ENCODE assay signal across 14 cellular contexts in the genomic region with DNA sequence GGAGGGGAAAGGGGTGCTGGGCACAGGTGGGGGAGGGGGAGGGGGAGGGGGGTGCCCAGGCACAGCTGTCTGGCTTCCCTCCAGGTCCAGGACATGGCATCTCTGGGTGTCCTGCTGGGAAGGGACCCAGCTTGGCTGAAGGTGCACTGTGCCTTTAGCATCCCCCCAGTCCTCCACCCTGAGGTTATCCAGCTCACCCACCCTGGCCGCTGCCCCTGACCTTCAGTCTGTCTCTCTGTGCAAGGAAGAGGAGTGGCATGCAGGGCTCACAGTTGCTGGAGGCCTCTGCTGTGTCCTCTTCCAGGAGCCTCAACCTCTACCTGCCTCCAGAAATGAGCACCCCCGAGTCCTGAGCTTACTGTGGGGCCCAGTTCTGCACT. TPM values are rescaled to one million over a fixed set of nuclear protein-coding genes. Genes with fewer than 3 reads are reported as not detected.
DNase-seq lines count a peak whose midpoint lies in the region; ATAC-seq and TF ChIP-seq lines count a peak whose summit lies in the region.
"Had no signal": no experiment of that assay in that cellular context is flagged by ENCODE, and none has a peak within 500 bp of the region (broad histone marks: within the 10 kb centered on the region; RNA-seq: fewer than 3 reads in every experiment).

No MANE protein-coding gene starts in this region.

- no peak overlapping the region for H4K5ac ChIP-seq in H9 (ENCODE audit: insufficient read length, low read depth, low read length)

- H2BK12ac ChIP-seq in H9 (ENCODE audit: insufficient read length, low read depth, low read length): no peak overlapping the region

- no peaks in the 10 kb centered on the region for H3K9me3 Mint-ChIP-seq in T-helper 1 cell treated with Interleukin-12 subunit alpha and Interleukin-12 subunit beta and Interleukin-4 antibody, amounts not matched to agents 30 μg/mL and 1 μg/mL, for 36 hours
- H3K9me3 Mint-ChIP-seq in effector memory CD8-positive, alpha-beta T cell: no peaks in the 10 kb centered on the region
- peaks cover 4 to 9% of the 10 kb centered on the region in 2 experiments; a peak in 3 of 5 replicates for H3K9me3 Mint-ChIP-seq in H9
- H3K9me3 Mint-ChIP-seq in CD4-positive, alpha-beta memory T cell: no peaks in the 10 kb centered on the region
- H3K9me3 Mint-ChIP-seq: activated B cell treated with CpG ODN at 0.5 μM for 24 hours; activated naive CD4-positive, alpha-beta T cell treated with anti-CD3 and anti-CD28 coated beads, Interleukin-2, amount 50 U/mL, for 24 hours; T-cell had no signal

- no peak overlapping the region for H2AK5ac ChIP-seq in H9 (ENCODE audit: insufficient read length, low read length)

- no peak overlapping the region for H2BK20ac ChIP-seq in H9 (ENCODE audit: low read depth, low read length, poor library complexity, severe bottlenecking)

- H3K9me3 ChIP-seq in NT2/D1 (ENCODE audit: insufficient read depth, low read length) (0 out of 2 replicates have a peak, but pooled peaks cover 4% of the 10 kb centered on the region), H9 (ENCODE audit: control insufficient read depth, low read depth, low read length) (no peaks in the 10 kb centered on the region)
- H3K9me3 ChIP-seq in CD4-positive, alpha-beta memory T cell (ENCODE audit: control insufficient read depth in 1 of 2, low read length in 2 of 2): no peaks in the 10 kb centered on the region
- H3K9me3 ChIP-seq: prostate gland had no signal

- H2AFZ ChIP-seq in H9 (ENCODE audit: low read length): no peak overlapping the region

- no peaks in the 10 kb centered on the region for H3K79me1 ChIP-seq in H9 (ENCODE audit: insufficient read depth, low read depth, low read length, poor library complexity, severe bottlenecking)

- peaks cover 3% of the 10 kb centered on the region for H3K27me3 Mint-ChIP-seq in T-helper 1 cell treated with Interleukin-12 subunit alpha and Interleukin-12 subunit beta and Interleukin-4 antibody, amounts not matched to agents 30 μg/mL and 1 μg/mL, for 36 hours (ENCODE audit: low read depth)
- no peaks in the 10 kb centered on the region for H3K27me3 Mint-ChIP-seq in effector memory CD8-positive, alpha-beta T cell
- peaks cover 23% of the 10 kb centered on the region for H3K27me3 Mint-ChIP-seq in H9 (ENCODE audit: low read depth)
- no peaks in the 10 kb centered on the region for H3K27me3 Mint-ChIP-seq in CD4-positive, alpha-beta memory T cell
- H3K27me3 Mint-ChIP-seq: activated naive CD4-positive, alpha-beta T cell treated with anti-CD3 and anti-CD28 coated beads, Interleukin-2, amount 50 U/mL, for 24 hours; T-cell had no signal

- H4K8ac ChIP-seq in H9 (replicated peaks; ENCODE audit: insufficient read length, low read depth, low read length): no peak overlapping the region

- no peak overlapping the region for H3K14ac ChIP-seq in H9 (ENCODE audit: insufficient read depth, low read length)

- no peak overlapping the region for H3K18ac ChIP-seq in H9 (ENCODE audit: insufficient read length, low read depth, low read length)

- H3K4me2 ChIP-seq in H9 (ENCODE audit: insufficient read depth, insufficient read length, low read length): no peak overlapping the region

- no peak overlapping the region for H3K4me3 ChIP-seq in NT2/D1 (ENCODE audit: insufficient read length, low read depth)
- no peak overlapping the region for H3K4me3 ChIP-seq in CD4-positive, alpha-beta memory T cell (ENCODE audit: low read length in 2 of 2)
- H3K4me3 ChIP-seq: prostate gland had no signal

- no peaks in the 10 kb centered on the region for H4K20me1 ChIP-seq in H9 (ENCODE audit: control insufficient read depth, insufficient read depth, insufficient read length)

- no peaks in the 10 kb centered on the region for H3K36me3 Mint-ChIP-seq in T-helper 1 cell treated with Interleukin-12 subunit alpha and Interleukin-12 subunit beta and Interleukin-4 antibody, amounts not matched to agents 30 μg/mL and 1 μg/mL, for 36 hours (ENCODE audit: low read depth)
- peaks cover 11% of the 10 kb centered on the region for H3K36me3 Mint-ChIP-seq in effector memory CD8-positive, alpha-beta T cell (ENCODE audit: insufficient read depth)
- no peaks in the 10 kb centered on the region; a peak in 2 of 7 replicates for H3K36me3 Mint-ChIP-seq in H9 (ENCODE audit: insufficient read depth in 1 of 3, low read depth in 3 of 3)
- no peaks in the 10 kb centered on the region for H3K36me3 Mint-ChIP-seq in CD4-positive, alpha-beta memory T cell
- H3K36me3 Mint-ChIP-seq: activated naive CD4-positive, alpha-beta T cell treated with anti-CD3 and anti-CD28 coated beads, Interleukin-2, amount 50 U/mL, for 24 hours; T-cell had no signal

- peak overlapping the region; percentile 57 for H3K9ac ChIP-seq in NT2/D1 (ENCODE audit: insufficient read length, low read depth)
- H3K9ac ChIP-seq in H9 (ENCODE audit: extremely low read depth, insufficient read length, low read length): no peak overlapping the region

- H3K23ac ChIP-seq in H9 (ENCODE audit: insufficient read length, low read depth, low read length): no peak overlapping the region

- H3K79me2 ChIP-seq in H9 (ENCODE audit: insufficient read depth, low read length): no peaks in the 10 kb centered on the region

- H2BK120ac ChIP-seq in H9 (ENCODE audit: low read depth, low read length, poor library complexity, severe bottlenecking): no peak overlapping the region

- no peak overlapping the region for H3K4ac ChIP-seq in H9 (ENCODE audit: low read depth, low read length)

- intact Hi-C loops in posterior vena cava (cut with DNase I): no loop called here
- intact Hi-C loops in CD4-positive, alpha-beta memory T cell (cut with micrococcal nuclease): no loop called here

- peaks cover 29% of the 10 kb centered on the region for H3K4me1 Mint-ChIP-seq in T-helper 1 cell treated with Interleukin-12 subunit alpha and Interleukin-12 subunit beta and Interleukin-4 antibody, amounts not matched to agents 30 μg/mL and 1 μg/mL, for 36 hours (ENCODE audit: low read depth)
- H3K4me1 Mint-ChIP-seq in effector memory CD8-positive, alpha-beta T cell (ENCODE audit: low read depth in 2 of 2): peaks cover 19 to 29% of the 10 kb centered on the region in 2 donors
- peaks cover 26 to 28% of the 10 kb centered on the region in 2 experiments for H3K4me1 Mint-ChIP-seq in H9
- H3K4me1 Mint-ChIP-seq in CD4-positive, alpha-beta memory T cell: peaks cover 8 to 23% (median 15%) of the 10 kb centered on the region in 4 donors

- no peaks in the 10 kb centered on the region for H3K23me2 ChIP-seq in H9 (ENCODE audit: insufficient read length, low read depth, low read length, poor library complexity, severe bottlenecking)

- H3K36me3 ChIP-seq in NT2/D1 (ENCODE audit: insufficient read depth, insufficient read length, low read length): no peaks in the 10 kb centered on the region
- no peaks in the 10 kb centered on the region for H3K36me3 ChIP-seq in CD4-positive, alpha-beta memory T cell (ENCODE audit: insufficient read depth, low read length)
- H3K36me3 ChIP-seq: prostate gland had no signal

- WGBS in H9 (ENCODE audit: extremely low coverage, insufficient read length, low lambda C conversion rate): no CpG with 5 or more reads among the region's 2 CpGs

- peak overlapping the region; percentile 69 for H3K27ac Mint-ChIP-seq in T-helper 1 cell treated with Interleukin-12 subunit alpha and Interleukin-12 subunit beta and Interleukin-4 antibody, amounts not matched to agents 30 μg/mL and 1 μg/mL, for 36 hours
- H3K27ac Mint-ChIP-seq in effector memory CD8-positive, alpha-beta T cell: peak overlapping the region in 1 of 2 donors; percentile 25
- no peak overlapping the region for H3K27ac Mint-ChIP-seq in H9
- H3K27ac Mint-ChIP-seq in CD4-positive, alpha-beta memory T cell: no peak overlapping the region
- H3K27ac Mint-ChIP-seq: activated B cell treated with CpG ODN at 0.5 μM for 24 hours had no signal

- DNase-seq in T-helper 1 cell (no peak), NT2/D1 (ENCODE audit: low read depth, low spot score) (no peak), posterior vena cava (ENCODE audit: low spot score) (peak; percentile 77), GM10248 (ENCODE audit: extremely low spot score) (no peak), H9 (no peak)
- no peak for DNase-seq in effector memory CD8-positive, alpha-beta T cell
- DNase-seq in CD4-positive, alpha-beta memory T cell: no peak
- DNase-seq: activated B cell treated with CpG ODN at 0.5 μM for 24 hours, NCI-H1105, NCI-H82 had no signal

- H3K27me3 ChIP-seq in NT2/D1 (ENCODE audit: insufficient read depth, insufficient read length) (no peaks in the 10 kb centered on the region), H9 (ENCODE audit: insufficient read depth, low read length) (no peaks in the 10 kb centered on the region; the same call in 1 of the 2 replicates)
- H3K27me3 ChIP-seq in CD4-positive, alpha-beta memory T cell (ENCODE audit: insufficient read depth, low read length): no peaks in the 10 kb centered on the region

- no peak overlapping the region for H4K91ac ChIP-seq in H9 (ENCODE audit: insufficient read length, low read depth, low read length)

- H2BK15ac ChIP-seq in H9 (ENCODE audit: low read depth, low read length): no peak overlapping the region

- POLR2A ChIA-PET in GM10248 (lab: Yijun Ruan, JAX): no interaction called here
- POLR2A ChIA-PET in CD4-positive, alpha-beta memory T cell (lab: Charles Lee; ENCODE audit: partially characterized antibody): interaction anchor here (0.6 to 2.8 kb wide), 5 partner anchors 9 to 80 kb away, joined by 3 to 9 read pairs (median 3); partner anchors contain the start of genes CTSD and LSP1

- no peak for TF ChIP-seq CTCF in GM10248 (IDR thresholded peaks at IDR 0.05; ENCODE audit: control extremely low read depth, extremely low read depth, low read depth, missing control alignments)
- no peak for TF ChIP-seq CTCF in H9 (conservative IDR thresholded peaks at IDR 0.05)

- H3K4me1 ChIP-seq in NT2/D1 (ENCODE audit: insufficient read depth, insufficient read length) (peaks cover 6% of the 10 kb centered on the region), H9 (ENCODE audit: insufficient read depth, low read length) (peaks cover 8% of the 10 kb centered on the region; the same call in 1 of the 2 replicates)
- H3K4me1 ChIP-seq in CD4-positive, alpha-beta memory T cell (ENCODE audit: insufficient read depth, low read length): peaks cover 19% of the 10 kb centered on the region
- H3K4me1 ChIP-seq: prostate gland had no signal

- H3T11ph ChIP-seq in H9 (ENCODE audit: low read length): no peak overlapping the region

- ATAC-seq in effector memory CD8-positive, alpha-beta T cell (replicated peaks): no peak

- H3K4me3 Mint-ChIP-seq in T-helper 1 cell treated with Interleukin-12 subunit alpha and Interleukin-12 subunit beta and Interleukin-4 antibody, amounts not matched to agents 30 μg/mL and 1 μg/mL, for 36 hours: no peak overlapping the region
- peak overlapping the region; percentile 61 to 75 for H3K4me3 Mint-ChIP-seq in effector memory CD8-positive, alpha-beta T cell
- H3K4me3 Mint-ChIP-seq in H9: no peak overlapping the region
- H3K4me3 Mint-ChIP-seq in CD4-positive, alpha-beta memory T cell: no peak overlapping the region
- H3K4me3 Mint-ChIP-seq: activated B cell treated with CpG ODN at 0.5 μM for 24 hours had no signal

- no peak overlapping the region for H2BK5ac ChIP-seq in H9 (ENCODE audit: insufficient read length, low read length)

- H3K56ac ChIP-seq in H9 (ENCODE audit: insufficient read length, low read depth, low read length): no peak overlapping the region

- no peak overlapping the region for H3K27ac ChIP-seq in H9 (ENCODE audit: insufficient read length, low read depth, low read length)
- H3K27ac ChIP-seq in CD4-positive, alpha-beta memory T cell (ENCODE audit: low read depth, low read length): no peak overlapping the region
- H3K27ac ChIP-seq: prostate gland had no signal

- CTCF ChIA-PET in GM10248 (lab: Yijun Ruan, JAX): interaction anchor here (0.6 to 1.1 kb wide), 2 partner anchors 11 to 378 kb away, joined by 3 read pairs; no protein-coding TSS in a partner anchor
- CTCF ChIA-PET in CD4-positive, alpha-beta memory T cell (lab: Charles Lee; ENCODE audit: partially characterized antibody): interaction anchor here (1.3 to 3.8 kb wide), 4 partner anchors 15 to 263 kb away, joined by 4 to 26 read pairs (median 7); no protein-coding TSS in a partner anchor

RNA-seq across cellular contexts. Expression of gene CTSD, which starts 9.4 kb away (rescaled TPM):
- total RNA-seq in posterior vena cava (100 to 1,000 TPM; 351 to 519 TPM), H9 (2021) (158 and 161 TPM in 2 replicates)
- 100 to 1,000 TPM; 206 to 214 TPM for total RNA-seq in CD4-positive, alpha-beta memory T cell
- polyA plus RNA-seq in CD4-positive, alpha-beta memory T cell: 100 to 1,000 TPM; 122 to 137 TPM

RNA-seq across cellular contexts. Expression of gene IFITM10, which starts 22.7 kb away (rescaled TPM):
- 1 to 10 TPM; 1.4 to 2.4 TPM for total RNA-seq in posterior vena cava
- total RNA-seq in H9 (2021): 0.59 and 0.77 TPM in 2 replicates
- 1 to 10 TPM; 1.6 to 1.8 TPM for total RNA-seq in CD4-positive, alpha-beta memory T cell
- polyA plus RNA-seq in CD4-positive, alpha-beta memory T cell: not detected
- total RNA-seq: activated B cell treated with CpG ODN at 0.5 μM for 24 hours had no signal

Comparison
In these comparisons a context has a peak if more than half of its experiments do, and no peak if none do; other contexts are left out.
1. H3K4me3 Mint-ChIP-seq: peak in effector memory CD8-positive, alpha-beta T cell (2 of 2); none in T-helper 1 cell treated with Interleukin-12 subunit alpha and Interleukin-12 subunit beta and Interleukin-4 antibody, amounts not matched to agents 30 μg/mL and 1 μg/mL, for 36 hours (single experiment), H9 (0 of 2) and CD4-positive, alpha-beta memory T cell (0 of 8).